In the genomic region with DNA sequence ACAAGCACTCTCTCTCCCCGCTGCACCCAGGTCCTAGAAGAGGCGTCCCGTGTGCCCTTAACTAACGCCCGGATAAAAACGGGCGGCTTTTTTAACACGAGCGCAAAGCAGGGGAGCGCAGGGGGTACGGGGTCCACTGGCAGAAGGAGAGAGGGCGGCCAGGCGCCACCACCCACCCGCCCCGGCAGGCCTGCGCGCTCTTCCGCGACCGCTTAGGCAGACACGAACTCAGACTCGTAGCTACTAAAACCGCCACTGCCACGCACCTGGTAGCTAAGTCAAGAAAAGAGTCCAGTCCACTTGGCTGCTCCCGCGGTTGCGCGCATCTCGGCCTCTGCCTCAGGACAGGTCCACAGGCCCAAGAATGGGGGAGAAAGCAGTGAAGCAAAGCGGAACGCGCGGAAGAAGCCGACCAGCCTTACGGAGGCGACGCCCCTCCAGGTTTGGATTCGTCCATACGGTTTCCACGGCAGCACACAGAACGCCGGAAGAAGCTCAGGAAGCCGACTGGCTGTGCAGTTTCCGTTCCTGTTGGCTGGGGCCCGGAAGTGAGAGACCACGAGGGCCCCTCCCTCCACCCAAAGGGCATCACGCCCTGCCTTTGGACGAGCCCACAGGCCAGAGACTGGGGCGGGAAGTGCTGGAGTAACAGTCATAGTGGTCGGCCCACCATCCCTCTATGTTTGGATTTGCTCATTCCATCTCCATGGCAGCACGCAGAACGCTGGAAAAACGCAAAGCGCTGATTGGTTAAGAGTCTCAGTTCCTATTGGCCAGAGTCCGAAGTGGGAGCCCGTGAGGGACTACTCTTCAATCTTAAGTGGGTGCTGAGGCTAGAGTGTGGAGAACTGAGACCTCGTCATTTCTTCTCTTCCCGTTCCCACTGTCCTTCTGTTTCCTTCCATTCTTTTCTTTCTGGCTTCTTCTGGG, we compare ENCODE assay signal across 8 cellular contexts. TPM values are rescaled to one million over a fixed set of nuclear protein-coding genes. Genes with fewer than 3 reads are reported as not detected.
A peak's percentile ranks its signal among the peaks of the same experiment; 100 is the strongest.
DNase-seq lines count a peak whose midpoint lies in the region; ATAC-seq and TF ChIP-seq lines count a peak whose summit lies in the region.

Gene ULK4, minus strand, starts transcription at position 354 of the 930 bp plus-strand sequence. CDS start 7,344 bp downstream, outside the sequence.

- no peaks in the 10 kb centered on the region for H3K9me2 ChIP-seq in SK-N-SH

- ATAC-seq in HG02571 (IDR thresholded peaks at IDR 0.05; ENCODE audit: unreplicated experiment) = peak; percentile 94

- H3K79me2 ChIP-seq in SK-N-SH (ENCODE audit: insufficient read depth) = peaks cover 29% of the 10 kb centered on the region

- no peak for TF ChIP-seq CTCF in SK-N-SH (IDR thresholded peaks at IDR 0.05)

- H3F3A ChIP-seq in SK-N-SH (replicated peaks; ENCODE audit: insufficient read depth) = peaks cover 3% of the 10 kb centered on the region

- TF ChIP-seq RAD21 in SK-N-SH (IDR thresholded peaks at IDR 0.05; ENCODE audit: low read length) = 0 out of 2 replicates have a peak, but pooled peaks have one; percentile 12

- CTCF ChIA-PET in SK-N-SH (lab: Yijun Ruan, JAX) = interaction anchor here (0.7 to 2.1 kb wide), 5 partner anchors 9 to 540 kb away, joined by 3 to 15 read pairs (median 3); no protein-coding TSS in a partner anchor

- POLR2A ChIA-PET in SK-N-SH (lab: Yijun Ruan, JAX) = interaction anchor here (0.9 to 1.0 kb wide), 4 partner anchors 8 to 654 kb away, joined by 3 to 6 read pairs (median 4); no protein-coding TSS in a partner anchor

- H2AFZ ChIP-seq in SK-N-SH (ENCODE audit: low read depth) = peak within 1 kb of the TSS; percentile 89

- H3K4me2 ChIP-seq in SK-N-SH = peak within 1 kb of the TSS; percentile 92

- peak within 1 kb of the TSS; percentile 78 to 80 for H3K4me3 ChIP-seq in SK-N-SH (ENCODE audit: low read depth in 2 of 2, low read length in 1 of 2)

- H3K4me1 Mint-ChIP-seq in activated naive CD4-positive, alpha-beta T cell treated with anti-CD3 and anti-CD28 coated beads, Interleukin-2, amount 50 U/mL, for 24 hours = peaks cover 14% of the 10 kb centered on the region

- no peaks in the 10 kb centered on the region for H3K36me3 ChIP-seq in SK-N-SH (replicated peaks in 1 of 2; ENCODE audit: control insufficient read depth in 1 of 2, insufficient read depth in 2 of 2, low read length in 1 of 2)

- peak within 1 kb of the TSS; percentile 99 for H3K27ac Mint-ChIP-seq in activated naive CD4-positive, alpha-beta T cell treated with anti-CD3 and anti-CD28 coated beads, Interleukin-2, amount 50 U/mL, for 24 hours

- H3K4me3 Mint-ChIP-seq in activated naive CD4-positive, alpha-beta T cell treated with anti-CD3 and anti-CD28 coated beads, Interleukin-2, amount 50 U/mL, for 24 hours = peak within 1 kb of the TSS; percentile 100

- WGBS in SK-N-SH (ENCODE audit: low lambda C conversion rate) = 0% methylated on average over 31 of the region's 58 CpGs

- H3K27me3 Mint-ChIP-seq in activated naive CD4-positive, alpha-beta T cell treated with anti-CD3 and anti-CD28 coated beads, Interleukin-2, amount 50 U/mL, for 24 hours = no peaks in the 10 kb centered on the region

- H3K36me3 Mint-ChIP-seq in activated naive CD4-positive, alpha-beta T cell treated with anti-CD3 and anti-CD28 coated beads, Interleukin-2, amount 50 U/mL, for 24 hours = no peaks in the 10 kb centered on the region

- H3K27ac ChIP-seq in SK-N-SH (ENCODE audit: low read depth in 2 of 2, low read length in 1 of 2) (peak within 1 kb of the TSS; percentile 67 to 84), temporal lobe (ENCODE audit: low read depth, low read length) (peak within 1 kb of the TSS; percentile 75)

- no peaks in the 10 kb centered on the region for H4K20me1 ChIP-seq in SK-N-SH (ENCODE audit: insufficient read depth)

- no peaks in the 10 kb centered on the region for H3K27me3 ChIP-seq in SK-N-SH (ENCODE audit: insufficient read depth)

- DNase-seq in GM04504 (ENCODE audit: low read depth) (peak; percentile 99), NCI-H1048 (lab: John Stamatoyannopoulos, UW) (peak; percentile 92), SK-N-SH (peak; percentile 89), glomerular endothelial cell (ENCODE audit: extremely low read depth, low read depth, low spot score) (peak; percentile 99), occipital lobe (lab: John Stamatoyannopoulos, UW) (peak; percentile 99)

- TF ChIP-seq EP300 in SK-N-SH (IDR thresholded peaks at IDR 0.05; ENCODE audit: borderline replicate concordance in 1 of 2, low read depth in 1 of 2, low read length in 1 of 2) = peak; percentile 47 to 76; a peak in 2 of 4 replicates

- no peaks in the 10 kb centered on the region for H3K9me3 Mint-ChIP-seq in activated naive CD4-positive, alpha-beta T cell treated with anti-CD3 and anti-CD28 coated beads, Interleukin-2, amount 50 U/mL, for 24 hours

- peaks cover 0 to 9% of the 10 kb centered on the region in 2 experiments; a peak in 1 of 4 replicates for H3K4me1 ChIP-seq in SK-N-SH (ENCODE audit: control insufficient read depth in 1 of 2, insufficient read depth in 2 of 2, low read depth in 1 of 2, low read length in 1 of 2)

- H3K9me3 ChIP-seq in SK-N-SH = no peaks in the 10 kb centered on the region

- H3K9ac ChIP-seq in SK-N-SH = peak within 1 kb of the TSS; percentile 83

TF ChIP-seq in SK-N-SH, 30 proteins besides CTCF, POLR2A, EP300 and RAD21 (continues in another document):
- peak; percentile 73; the same call in 1 of the 2 replicates for TF ChIP-seq TAF1 (IDR thresholded peaks at IDR 0.05; ENCODE audit: borderline replicate concordance, low read depth, low read length)
- no peak for TF ChIP-seq SMC3 (IDR thresholded peaks at IDR 0.05; ENCODE audit: low read depth, low read length)
- TF ChIP-seq POLR2AphosphoS5 (IDR thresholded peaks at IDR 0.05; ENCODE audit: low read depth, low read length) = peak; percentile 71
- TF ChIP-seq GABPA (IDR thresholded peaks at IDR 0.05; ENCODE audit: low read depth) = peak; percentile 88
- TF ChIP-seq FOSL2 (IDR thresholded peaks at IDR 0.05; ENCODE audit: borderline replicate concordance, low read depth) = no peak
- TF ChIP-seq MXI1 (IDR thresholded peaks at IDR 0.05; ENCODE audit: low read depth, low read length) = peak; percentile 96
- TF ChIP-seq, protein P1, sequence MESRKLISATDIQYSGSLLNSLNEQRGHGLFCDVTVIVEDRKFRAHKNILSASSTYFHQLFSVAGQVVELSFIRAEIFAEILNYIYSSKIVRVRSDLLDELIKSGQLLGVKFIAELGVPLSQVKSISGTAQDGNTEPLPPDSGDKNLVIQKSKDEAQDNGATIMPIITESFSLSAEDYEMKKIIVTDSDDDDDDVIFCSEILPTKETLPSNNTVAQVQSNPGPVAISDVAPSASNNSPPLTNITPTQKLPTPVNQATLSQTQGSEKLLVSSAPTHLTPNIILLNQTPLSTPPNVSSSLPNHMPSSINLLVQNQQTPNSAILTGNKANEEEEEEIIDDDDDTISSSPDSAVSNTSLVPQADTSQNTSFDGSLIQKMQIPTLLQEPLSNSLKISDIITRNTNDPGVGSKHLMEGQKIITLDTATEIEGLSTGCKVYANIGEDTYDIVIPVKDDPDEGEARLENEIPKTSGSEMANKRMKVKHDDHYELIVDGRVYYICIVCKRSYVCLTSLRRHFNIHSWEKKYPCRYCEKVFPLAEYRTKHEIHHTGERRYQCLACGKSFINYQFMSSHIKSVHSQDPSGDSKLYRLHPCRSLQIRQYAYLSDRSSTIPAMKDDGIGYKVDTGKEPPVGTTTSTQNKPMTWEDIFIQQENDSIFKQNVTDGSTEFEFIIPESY (IDR thresholded peaks at IDR 0.05; ENCODE audit: borderline replicate concordance, low read depth) = no peak
- no peak for TF ChIP-seq REST (IDR thresholded peaks at IDR 0.05; ENCODE audit: low read depth, low read length)
- TF ChIP-seq SIN3A (IDR thresholded peaks at IDR 0.05; ENCODE audit: borderline replicate concordance, low read depth, low read length) = peak; percentile 97
- TF ChIP-seq RCOR1 (IDR thresholded peaks at IDR 0.05; ENCODE audit: low read length) = peak; percentile 39; the same call in 1 of the 2 replicates
- TF ChIP-seq RFX5 (IDR thresholded peaks at IDR 0.05; ENCODE audit: low read length) = peak; percentile 77
- TF ChIP-seq JUND (IDR thresholded peaks at IDR 0.05) = peak; percentile 60; the same call in 1 of the 2 replicates
- no peak for TF ChIP-seq GATA2 (CRISPR knock-in tag; IDR thresholded peaks at IDR 0.05)

RNA-seq across cellular contexts. Expression of gene ULK4, which starts in this region (rescaled TPM):
- polyA plus RNA-seq in SK-N-SH (2012; rRNA removed) = 6.2 and 7.8 TPM in 2 replicates
- polyA plus RNA-seq in SK-N-SH (2012; cell fraction: cytosol; rRNA removed) = 8.2 and 11.4 TPM in 2 replicates
- 8.6 and 12.6 TPM in 2 replicates for polyA plus RNA-seq in SK-N-SH (2012; cell fraction: nucleus; rRNA removed)
- total RNA-seq in glomerular endothelial cell (6.7 and 11.7 TPM in 2 replicates), occipital lobe (21.1 TPM), temporal lobe (10.3 TPM)

Comparison
In these comparisons a context has a peak if more than half of its experiments do, and no peak if none do; other contexts are left out.
1. Peak in every context shown above with its lines: DNase-seq, ATAC-seq, H3K4me3 ChIP-seq and H3K27ac ChIP-seq.